ENCODE assay signal across 1 cellular context in genomic region chrX:119502727-119503483, GRCh38.
TF ChIP-seq lines count a peak whose summit lies in the region.

No MANE protein-coding gene starts in this region.

TF ChIP-seq in A549, 52 proteins besides CTCF, POLR2A, EP300 and RAD21 (continued from another document):
- TF ChIP-seq, protein P1, sequence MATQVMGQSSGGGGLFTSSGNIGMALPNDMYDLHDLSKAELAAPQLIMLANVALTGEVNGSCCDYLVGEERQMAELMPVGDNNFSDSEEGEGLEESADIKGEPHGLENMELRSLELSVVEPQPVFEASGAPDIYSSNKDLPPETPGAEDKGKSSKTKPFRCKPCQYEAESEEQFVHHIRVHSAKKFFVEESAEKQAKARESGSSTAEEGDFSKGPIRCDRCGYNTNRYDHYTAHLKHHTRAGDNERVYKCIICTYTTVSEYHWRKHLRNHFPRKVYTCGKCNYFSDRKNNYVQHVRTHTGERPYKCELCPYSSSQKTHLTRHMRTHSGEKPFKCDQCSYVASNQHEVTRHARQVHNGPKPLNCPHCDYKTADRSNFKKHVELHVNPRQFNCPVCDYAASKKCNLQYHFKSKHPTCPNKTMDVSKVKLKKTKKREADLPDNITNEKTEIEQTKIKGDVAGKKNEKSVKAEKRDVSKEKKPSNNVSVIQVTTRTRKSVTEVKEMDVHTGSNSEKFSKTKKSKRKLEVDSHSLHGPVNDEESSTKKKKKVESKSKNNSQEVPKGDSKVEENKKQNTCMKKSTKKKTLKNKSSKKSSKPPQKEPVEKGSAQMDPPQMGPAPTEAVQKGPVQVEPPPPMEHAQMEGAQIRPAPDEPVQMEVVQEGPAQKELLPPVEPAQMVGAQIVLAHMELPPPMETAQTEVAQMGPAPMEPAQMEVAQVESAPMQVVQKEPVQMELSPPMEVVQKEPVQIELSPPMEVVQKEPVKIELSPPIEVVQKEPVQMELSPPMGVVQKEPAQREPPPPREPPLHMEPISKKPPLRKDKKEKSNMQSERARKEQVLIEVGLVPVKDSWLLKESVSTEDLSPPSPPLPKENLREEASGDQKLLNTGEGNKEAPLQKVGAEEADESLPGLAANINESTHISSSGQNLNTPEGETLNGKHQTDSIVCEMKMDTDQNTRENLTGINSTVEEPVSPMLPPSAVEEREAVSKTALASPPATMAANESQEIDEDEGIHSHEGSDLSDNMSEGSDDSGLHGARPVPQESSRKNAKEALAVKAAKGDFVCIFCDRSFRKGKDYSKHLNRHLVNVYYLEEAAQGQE (IDR thresholded peaks at IDR 0.05), result no peak
- TF ChIP-seq EHF (CRISPR knock-in tag; IDR thresholded peaks at IDR 0.05) (0 out of 2 replicates have a peak, but pooled peaks have one; percentile 29), POLR2AphosphoS2 (conservative IDR thresholded peaks at IDR 0.05; ENCODE audit: low read length) (no peak), MAFK (IDR thresholded peaks at IDR 0.05; ENCODE audit: partially characterized antibody) (peak; percentile 79)
